33 cellular contexts compared by ENCODE assay signal in the genomic region with DNA sequence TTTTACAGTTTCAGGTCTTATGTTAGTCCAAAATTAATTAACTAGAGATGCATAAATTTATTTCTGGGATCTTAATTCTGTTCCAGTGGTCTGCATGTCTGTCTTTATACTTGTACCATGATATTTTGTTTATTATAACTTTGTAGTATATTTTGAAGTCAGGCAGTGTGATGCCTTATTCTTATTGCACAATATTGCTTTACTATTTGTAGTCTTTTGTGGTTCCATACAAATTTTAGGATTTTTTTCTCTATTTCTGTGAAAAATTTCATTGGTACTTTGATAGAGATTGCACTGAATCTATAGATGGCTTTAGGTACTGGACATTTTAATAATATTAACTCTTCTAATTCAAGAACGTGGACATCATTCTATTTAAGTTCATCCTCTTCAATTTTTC.
"Had no signal": no experiment of that assay in that cellular context is flagged by ENCODE, and none has a peak within 500 bp of the region (broad histone marks: within the 10 kb centered on the region; RNA-seq: fewer than 3 reads in every experiment).

No MANE protein-coding gene starts in this region.

- H3K27me3 ChIP-seq: MG63 had no signal

- DNase-seq: Karpas-422, Kasumi-1, MG63, MM.1S, MV-4-11, NCI-H1048, NCI-H1092, NCI-H1092 treated with DMSO at 0.1 percent for 48 hours, NCI-H1105, NCI-H1105 treated with DMSO at 0.1 percent for 48 hours, NCI-H1417, NCI-H1417 treated with DMSO at 0.1 percent for 48 hours, NCI-H1436, NCI-H1436 treated with DMSO at 0.1 percent for 48 hours, NCI-H146, NCI-H1694, NCI-H1694 treated with DMSO at 0.1 percent for 48 hours, NCI-H187, NCI-H187 treated with DMSO at 0.1 percent for 48 hours, NCI-H2081, NCI-H2081 treated with DMSO at 0.1 percent for 48 hours, NCI-H2107, NCI-H2171, NCI-H2171 treated with DMSO at 0.1 percent for 48 hours, NCI-H2227 treated with DMSO at 0.1 percent for 48 hours, NCI-H226, NCI-H345, NCI-H446, NCI-H446 treated with DMSO at 0.1 percent for 48 hours, NCI-H510A, NCI-H510A treated with DMSO at 0.1 percent for 48 hours, NCI-H524, NCI-H524 treated with DMSO at 0.1 percent for 48 hours had no signal

- H3K9me3 ChIP-seq: MG63 had no signal

- H3K36me3 ChIP-seq: MG63 had no signal

- H3K4me3 ChIP-seq: MG63 had no signal
